1 cellular context compared by ENCODE assay signal in the genomic region with DNA sequence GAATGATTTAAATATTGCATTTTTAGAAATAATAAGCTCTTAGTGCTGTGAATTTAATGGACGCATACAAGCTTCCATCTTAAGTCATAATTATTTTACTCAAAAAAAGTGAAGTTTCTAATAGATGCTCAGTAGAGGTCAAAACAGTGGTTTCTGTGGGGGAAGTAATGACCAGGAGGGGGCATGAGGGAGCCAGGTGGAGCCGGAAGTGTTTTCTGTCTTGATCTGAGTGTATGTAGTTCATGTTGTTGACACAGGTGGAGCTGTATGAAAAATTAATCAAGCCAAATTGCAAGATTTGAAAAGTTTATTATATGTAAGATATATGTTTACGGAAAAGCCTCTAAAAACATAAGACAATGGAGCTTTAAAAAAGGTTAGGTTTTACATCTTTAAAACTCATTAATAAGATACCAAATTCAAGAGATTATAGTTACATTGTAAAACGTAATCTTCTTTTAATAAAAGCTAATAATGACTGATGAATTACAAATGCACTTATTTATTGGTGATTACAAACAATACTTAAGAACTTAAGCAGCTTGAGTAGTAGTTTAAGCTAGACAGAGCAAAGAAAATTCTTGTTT.
TF ChIP-seq lines count a peak whose summit lies in the region.

No MANE protein-coding gene starts in this region.

TF ChIP-seq in GM12878, 131 proteins besides CTCF, POLR2A, EP300 and RAD21 (continued from another document):
- TF ChIP-seq ZBTB4 (CRISPR knock-in tag; IDR thresholded peaks at IDR 0.05) (no peak), E4F1 (IDR thresholded peaks at IDR 0.05; ENCODE audit: borderline replicate concordance, partially characterized antibody) (no peak), STAT1 (conservative IDR thresholded peaks at IDR 0.05) (no peak), EED (IDR thresholded peaks at IDR 0.05; ENCODE audit: low read depth) (no peak), RB1 (IDR thresholded peaks at IDR 0.05; ENCODE audit: borderline replicate concordance) (no peak), MTA2 (IDR thresholded peaks at IDR 0.05; ENCODE audit: low read depth) (no peak), ZNF384 (IDR thresholded peaks at IDR 0.05; ENCODE audit: borderline replicate concordance, low read depth, low read length) (no peak), RCOR1 (conservative IDR thresholded peaks at IDR 0.05; ENCODE audit: low read depth, low read length) (no peak), STAT3 (IDR thresholded peaks at IDR 0.05; ENCODE audit: low read depth, low read length) (no peak), IKZF1 (conservative IDR thresholded peaks at IDR 0.05) (no peak), FOXM1 (IDR thresholded peaks at IDR 0.05; ENCODE audit: low read depth, low read length) (0 out of 2 replicates have a peak, but pooled peaks have one; percentile 36), CEBPB (IDR thresholded peaks at IDR 0.05; ENCODE audit: borderline replicate concordance in 1 of 2, low read depth in 2 of 2, low read length in 2 of 2) (no peak), SMARCA5 (IDR thresholded peaks at IDR 0.05) (no peak)
- TF ChIP-seq, protein P1, sequence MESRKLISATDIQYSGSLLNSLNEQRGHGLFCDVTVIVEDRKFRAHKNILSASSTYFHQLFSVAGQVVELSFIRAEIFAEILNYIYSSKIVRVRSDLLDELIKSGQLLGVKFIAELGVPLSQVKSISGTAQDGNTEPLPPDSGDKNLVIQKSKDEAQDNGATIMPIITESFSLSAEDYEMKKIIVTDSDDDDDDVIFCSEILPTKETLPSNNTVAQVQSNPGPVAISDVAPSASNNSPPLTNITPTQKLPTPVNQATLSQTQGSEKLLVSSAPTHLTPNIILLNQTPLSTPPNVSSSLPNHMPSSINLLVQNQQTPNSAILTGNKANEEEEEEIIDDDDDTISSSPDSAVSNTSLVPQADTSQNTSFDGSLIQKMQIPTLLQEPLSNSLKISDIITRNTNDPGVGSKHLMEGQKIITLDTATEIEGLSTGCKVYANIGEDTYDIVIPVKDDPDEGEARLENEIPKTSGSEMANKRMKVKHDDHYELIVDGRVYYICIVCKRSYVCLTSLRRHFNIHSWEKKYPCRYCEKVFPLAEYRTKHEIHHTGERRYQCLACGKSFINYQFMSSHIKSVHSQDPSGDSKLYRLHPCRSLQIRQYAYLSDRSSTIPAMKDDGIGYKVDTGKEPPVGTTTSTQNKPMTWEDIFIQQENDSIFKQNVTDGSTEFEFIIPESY (IDR thresholded peaks at IDR 0.05), result no peak
- TF ChIP-seq, protein P2, sequence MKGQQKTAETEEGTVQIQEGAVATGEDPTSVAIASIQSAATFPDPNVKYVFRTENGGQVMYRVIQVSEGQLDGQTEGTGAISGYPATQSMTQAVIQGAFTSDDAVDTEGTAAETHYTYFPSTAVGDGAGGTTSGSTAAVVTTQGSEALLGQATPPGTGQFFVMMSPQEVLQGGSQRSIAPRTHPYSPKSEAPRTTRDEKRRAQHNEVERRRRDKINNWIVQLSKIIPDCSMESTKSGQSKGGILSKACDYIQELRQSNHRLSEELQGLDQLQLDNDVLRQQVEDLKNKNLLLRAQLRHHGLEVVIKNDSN (IDR thresholded peaks at IDR 0.05; ENCODE audit: borderline replicate concordance, extremely low read length, insufficient read depth, low read depth, low read length), result no peak
TF ChIP-seq in GM12878: peak in this region for 9.
